In the genomic region with DNA sequence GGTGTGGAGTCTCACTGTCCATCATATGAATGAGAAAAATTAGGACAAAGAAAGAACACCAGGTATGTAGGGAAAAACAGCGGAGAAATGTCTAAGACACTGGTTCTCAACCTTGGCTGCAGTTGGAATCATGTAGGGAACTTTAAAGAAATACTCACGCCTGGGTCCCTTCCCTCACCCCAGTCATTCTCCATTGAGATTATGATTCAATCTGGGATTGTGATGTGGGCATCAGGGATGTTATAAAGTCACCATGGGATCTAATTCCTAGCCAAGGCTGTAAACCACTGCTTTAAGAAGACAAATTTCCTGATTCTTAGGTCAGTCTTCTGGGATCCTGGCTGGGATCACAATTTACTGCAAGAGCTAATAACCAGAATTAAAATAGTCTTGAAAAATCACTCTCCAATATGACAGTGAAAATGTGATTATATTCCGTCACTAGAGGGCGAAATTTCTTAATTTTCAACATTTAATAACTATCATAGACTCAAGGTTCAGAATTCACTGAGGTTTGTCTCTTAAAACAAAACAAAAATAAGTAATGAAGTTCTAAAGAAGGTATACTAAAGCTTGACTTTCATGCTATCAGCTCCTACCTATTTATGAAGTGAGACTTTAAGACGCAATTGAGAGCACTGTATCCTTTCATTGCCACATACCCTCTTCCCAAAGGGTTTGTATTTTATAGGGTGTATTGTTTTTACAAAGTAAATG, we compare ENCODE assay signal across 8 cellular contexts.
DNase-seq lines count a peak whose midpoint lies in the region; ATAC-seq and TF ChIP-seq lines count a peak whose summit lies in the region.

No MANE protein-coding gene starts in this region.

- no peaks in the 10 kb centered on the region for H3F3A ChIP-seq in PC-3 (ENCODE audit: low read length, unreplicated experiment)

- H3K4me3 ChIP-seq in PC-3 (ENCODE audit: low read length) (no peak overlapping the region), esophagus muscularis mucosa (no peak overlapping the region)

- H3K27ac ChIP-seq in PC-3 (ENCODE audit: low read length) = no peak overlapping the region
- no peak overlapping the region for H3K27ac ChIP-seq in esophagus muscularis mucosa (replicated peaks in 1 of 4)

- ATAC-seq in GM19035 (IDR thresholded peaks at IDR 0.05; ENCODE audit: unreplicated experiment) (peak; percentile 49), PC-3 (no peak), GM21619 (IDR thresholded peaks at IDR 0.05; ENCODE audit: unreplicated experiment) (no peak)

- no peaks in the 10 kb centered on the region for H3K27me3 ChIP-seq in PC-3 (ENCODE audit: low read length)
- peaks cover 0 to 8% (median 0%) of the 10 kb centered on the region in 4 donors for H3K27me3 ChIP-seq in esophagus muscularis mucosa

- DNase-seq in AG09319 (ENCODE audit: extremely low read depth, low read depth) (no peak), PC-3 (peak; percentile 63), esophagus muscularis mucosa (ENCODE audit: extremely low spot score) (no peak), retina (peak; percentile 23)
- DNase-seq in activated effector memory CD4-positive, alpha-beta T cell treated with Interleukin-2 at 50 U/mL for 16 hours = no peak
- DNase-seq in stimulated activated CD4-positive, alpha-beta T cell treated with anti-CD3 and anti-CD28 coated beads, Interleukin-15, amount 100 ng/mL, for 24 hours = no peak

- H2AFZ ChIP-seq in PC-3 (ENCODE audit: low read length) = no peak overlapping the region

- no TSS peak for BruUV-seq in PC-3 (replicated peaks; lab: Mats Ljungman, UMichigan)

- H3K9me2 ChIP-seq in PC-3 (replicated peaks; ENCODE audit: low read length) = no peaks in the 10 kb centered on the region

- no peaks in the 10 kb centered on the region for H3K4me1 ChIP-seq in PC-3 (ENCODE audit: insufficient read depth, low read length)
- no peaks in the 10 kb centered on the region for H3K4me1 ChIP-seq in esophagus muscularis mucosa

- no peaks in the 10 kb centered on the region for H3K9me3 ChIP-seq in PC-3 (ENCODE audit: low read length)
- H3K9me3 ChIP-seq in esophagus muscularis mucosa = no peaks in the 10 kb centered on the region

- no peaks in the 10 kb centered on the region for H3K79me2 ChIP-seq in PC-3 (ENCODE audit: low read length)

- no peak for TF ChIP-seq EP300 in esophagus muscularis mucosa (IDR thresholded peaks at IDR 0.05)

- no peaks in the 10 kb centered on the region for H4K20me1 ChIP-seq in PC-3 (ENCODE audit: low read length)

- no peak overlapping the region for H3K4me2 ChIP-seq in PC-3 (ENCODE audit: low read length)

- intact Hi-C loops in PC-3 (cut with micrococcal nuclease) = loop anchor here (1.0 kb wide), 2 partner anchors 82 to 101 kb away; no protein-coding TSS in a partner anchor
- intact Hi-C loops in esophagus muscularis mucosa (cut with DNase I) = loop anchor here (10.0 kb wide), 2 partner anchors 80 to 150 kb away; no protein-coding TSS in a partner anchor

- WGBS in esophagus muscularis mucosa = 56% methylated on average over 5 of the region's 5 CpGs

- H3K36me3 ChIP-seq in PC-3 (ENCODE audit: low read depth, low read length) (no peaks in the 10 kb centered on the region), esophagus muscularis mucosa (no peaks in the 10 kb centered on the region)

- POLR2A ChIA-PET in PC-3 (lab: Charles Lee; ENCODE audit: unreplicated experiment) = interaction anchor here (0.5 kb wide), 1 partner anchor 87 kb away, joined by 6 read pairs; no protein-coding TSS in a partner anchor

- no peak for TF ChIP-seq POLR2A in esophagus muscularis mucosa (IDR thresholded peaks at IDR 0.05; ENCODE audit: low read depth)

- CTCF ChIA-PET in PC-3 (lab: Charles Lee) = interaction anchor here (0.5 to 0.8 kb wide), 6 partner anchors 82 to 561 kb away, joined by 3 to 4 read pairs (median 4); no protein-coding TSS in a partner anchor

- no peak overlapping the region for H3K9ac ChIP-seq in PC-3 (ENCODE audit: low read length)

- TF ChIP-seq CTCF in AG09319 (IDR thresholded peaks at IDR 0.05; ENCODE audit: low read depth, low read length) = peak; percentile 38
- TF ChIP-seq CTCF in PC-3 (conservative IDR thresholded peaks at IDR 0.05; ENCODE audit: low read depth, low read length) = peak; percentile 64
- TF ChIP-seq CTCF in esophagus muscularis mucosa (IDR thresholded peaks at IDR 0.05) = peak; percentile 29 to 53 (median 43)

Comparison
In these comparisons a context has a peak if more than half of its experiments do, and no peak if none do; other contexts are left out.
1. DNase-seq: peak in PC-3 (single experiment) and retina (single experiment); none in AG09319 (single experiment), esophagus muscularis mucosa (single experiment), activated effector memory CD4-positive, alpha-beta T cell treated with Interleukin-2 at 50 U/mL for 16 hours (single experiment) and stimulated activated CD4-positive, alpha-beta T cell treated with anti-CD3 and anti-CD28 coated beads, Interleukin-15, amount 100 ng/mL, for 24 hours (single experiment).
2. Peak in every context shown above with its lines, with median percentiles within 50 percentile points of each other: CTCF ChIP-seq.